In the genomic region with DNA sequence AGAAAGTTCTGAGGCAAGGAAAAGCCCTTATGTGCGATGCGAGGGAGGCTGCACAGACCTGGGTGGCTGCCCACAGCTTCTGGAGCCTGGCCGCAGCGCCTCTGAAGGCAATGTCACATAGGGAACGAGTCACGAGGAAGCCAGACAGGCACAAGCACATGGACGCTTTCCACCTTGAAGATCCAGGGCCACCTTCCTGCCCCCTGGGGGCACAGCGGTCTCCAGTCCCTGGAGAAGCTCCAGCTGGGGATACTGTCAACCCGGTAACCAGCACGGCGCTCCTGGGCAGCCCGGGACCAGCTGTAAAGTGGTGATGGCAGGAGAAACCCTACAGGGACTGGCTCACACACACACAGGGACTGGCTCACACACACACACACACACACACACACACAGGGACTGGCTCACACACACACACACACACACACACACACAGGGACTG, we compare ENCODE assay signal across 9 cellular contexts.
DNase-seq lines count a peak whose midpoint lies in the region; ATAC-seq and TF ChIP-seq lines count a peak whose summit lies in the region.
"Had no signal": no experiment of that assay in that cellular context is flagged by ENCODE, and none has a peak within 500 bp of the region (broad histone marks: within the 10 kb centered on the region; RNA-seq: fewer than 3 reads in every experiment).

No MANE protein-coding gene starts in this region.

- H3K4me1 ChIP-seq in SK-N-SH (ENCODE audit: control insufficient read depth in 1 of 2, insufficient read depth in 2 of 2, low read depth in 1 of 2, low read length in 1 of 2) (peaks cover 0 to 2% of the 10 kb centered on the region in 2 experiments; a peak in 1 of 4 replicates), right cardiac atrium (ENCODE audit: control insufficient read depth, insufficient read depth, low read length) (no peaks in the 10 kb centered on the region)

- H3K4me3 ChIP-seq in SK-N-SH (ENCODE audit: low read depth in 2 of 2, low read length in 1 of 2), result peak overlapping the region; percentile 10 to 56
- H3K4me3 ChIP-seq in right cardiac atrium (ENCODE audit: low read length), result no peak overlapping the region

- H3F3A ChIP-seq in SK-N-SH (replicated peaks; ENCODE audit: insufficient read depth), result no peaks in the 10 kb centered on the region

- H3K79me2 ChIP-seq in SK-N-SH (ENCODE audit: insufficient read depth), result no peaks in the 10 kb centered on the region

- H3K27me3 Mint-ChIP-seq in activated CD4-positive, alpha-beta memory T cell treated with anti-CD3 and anti-CD28 coated beads for 36 hours, result peaks cover 3% of the 10 kb centered on the region

- no peak overlapping the region for H3K27ac Mint-ChIP-seq in activated CD4-positive, alpha-beta memory T cell treated with anti-CD3 and anti-CD28 coated beads for 36 hours

- peak; percentile 19 for DNase-seq in COLO829 (ENCODE audit: low spot score)
- peak; percentile 34 for DNase-seq in SK-N-SH
- peak; percentile 38 to 74 (median 59) for DNase-seq in right cardiac atrium
- peak; percentile 14 for DNase-seq in putamen (ENCODE audit: low spot score)
- DNase-seq in effector CD4-positive, alpha-beta T cell, result no peak
- DNase-seq in activated CD4-positive, alpha-beta memory T cell treated with anti-CD3 and anti-CD28 coated beads for 36 hours, result no peak
- DNase-seq: activated gamma-delta T cell had no signal

- H4K20me1 ChIP-seq in SK-N-SH (ENCODE audit: insufficient read depth), result no peaks in the 10 kb centered on the region

- no peak overlapping the region for H3K27ac ChIP-seq in SK-N-SH (ENCODE audit: low read depth in 2 of 2, low read length in 1 of 2)
- no peak overlapping the region for H3K27ac ChIP-seq in right cardiac atrium (ENCODE audit: low read length)

- TF ChIP-seq EP300 in SK-N-SH (IDR thresholded peaks at IDR 0.05; ENCODE audit: borderline replicate concordance in 1 of 2, low read depth in 1 of 2, low read length in 1 of 2), result no peak

- TF ChIP-seq CTCF in SK-N-SH (IDR thresholded peaks at IDR 0.05), result no peak

- peak in 1 of 2 donors; percentile 65 for ATAC-seq in right cardiac atrium
- ATAC-seq in HG02642 (IDR thresholded peaks at IDR 0.05; ENCODE audit: poor library complexity, unreplicated experiment), result no peak
- no peak for ATAC-seq in HG03196 (IDR thresholded peaks at IDR 0.05; ENCODE audit: unreplicated experiment)

- peak overlapping the region; percentile 62 for H3K4me2 ChIP-seq in SK-N-SH

- no peak overlapping the region for H3K9ac ChIP-seq in SK-N-SH

- intact Hi-C loops in right cardiac atrium (cut with DNase I), result no loop called here
- intact Hi-C loops in activated CD4-positive, alpha-beta memory T cell treated with anti-CD3 and anti-CD28 coated beads for 36 hours (cut with micrococcal nuclease), result no loop called here

- POLR2A ChIA-PET in SK-N-SH (lab: Yijun Ruan, JAX), result no interaction called here
- POLR2A ChIA-PET in activated CD4-positive, alpha-beta memory T cell treated with anti-CD3 and anti-CD28 coated beads for 36 hours (lab: Charles Lee), result no interaction called here

- H3K4me3 Mint-ChIP-seq in activated CD4-positive, alpha-beta memory T cell treated with anti-CD3 and anti-CD28 coated beads for 36 hours, result no peak overlapping the region

- CTCF ChIA-PET in SK-N-SH (lab: Yijun Ruan, JAX), result no interaction called here
- CTCF ChIA-PET in activated CD4-positive, alpha-beta memory T cell treated with anti-CD3 and anti-CD28 coated beads for 36 hours (lab: Charles Lee), result no interaction called here

- H3K9me2 ChIP-seq in SK-N-SH, result no peaks in the 10 kb centered on the region

- peaks cover 2% of the 10 kb centered on the region for H3K9me3 Mint-ChIP-seq in activated CD4-positive, alpha-beta memory T cell treated with anti-CD3 and anti-CD28 coated beads for 36 hours

- 4% methylated on average over 5 of the region's 12 CpGs for whole genome bisulfite sequencing in SK-N-SH (ENCODE audit: low lambda C conversion rate)
- 32% methylated on average over 12 of the region's 12 CpGs for WGBS in right cardiac atrium

- TF ChIP-seq RAD21 in SK-N-SH (IDR thresholded peaks at IDR 0.05; ENCODE audit: low read length), result no peak

- no peaks in the 10 kb centered on the region for H3K36me3 Mint-ChIP-seq in activated CD4-positive, alpha-beta memory T cell treated with anti-CD3 and anti-CD28 coated beads for 36 hours

- H2AFZ ChIP-seq in SK-N-SH (ENCODE audit: low read depth), result peak overlapping the region; percentile 59; the same call in 1 of the 2 replicates

- 0 out of 2 replicates have a peak, but pooled peaks cover 6% of the 10 kb centered on the region for H3K27me3 ChIP-seq in SK-N-SH (ENCODE audit: insufficient read depth)
- no peaks in the 10 kb centered on the region for H3K27me3 ChIP-seq in right cardiac atrium (ENCODE audit: control insufficient read depth, insufficient read depth)

- no peaks in the 10 kb centered on the region for H3K4me1 Mint-ChIP-seq in activated CD4-positive, alpha-beta memory T cell treated with anti-CD3 and anti-CD28 coated beads for 36 hours (ENCODE audit: low read depth)

- H3K9me3 ChIP-seq in SK-N-SH (no peaks in the 10 kb centered on the region), right cardiac atrium (ENCODE audit: control insufficient read depth, low read length) (no peaks in the 10 kb centered on the region)

- H3K36me3 ChIP-seq in SK-N-SH (replicated peaks in 1 of 2; ENCODE audit: control insufficient read depth in 1 of 2, insufficient read depth in 2 of 2, low read length in 1 of 2), result no peaks in the 10 kb centered on the region

TF ChIP-seq in SK-N-SH, 30 proteins besides CTCF, POLR2A, EP300 and RAD21:
- TF ChIP-seq TAF1 (IDR thresholded peaks at IDR 0.05; ENCODE audit: borderline replicate concordance, low read depth, low read length), result no peak
- no peak for TF ChIP-seq RXRA (IDR thresholded peaks at IDR 0.05; ENCODE audit: borderline replicate concordance, low read depth)
- no peak for TF ChIP-seq FOXM1 (IDR thresholded peaks at IDR 0.05; ENCODE audit: low read depth)
- no peak for TF ChIP-seq SIN3A (IDR thresholded peaks at IDR 0.05; ENCODE audit: borderline replicate concordance, low read depth, low read length)
- TF ChIP-seq, protein P1, sequence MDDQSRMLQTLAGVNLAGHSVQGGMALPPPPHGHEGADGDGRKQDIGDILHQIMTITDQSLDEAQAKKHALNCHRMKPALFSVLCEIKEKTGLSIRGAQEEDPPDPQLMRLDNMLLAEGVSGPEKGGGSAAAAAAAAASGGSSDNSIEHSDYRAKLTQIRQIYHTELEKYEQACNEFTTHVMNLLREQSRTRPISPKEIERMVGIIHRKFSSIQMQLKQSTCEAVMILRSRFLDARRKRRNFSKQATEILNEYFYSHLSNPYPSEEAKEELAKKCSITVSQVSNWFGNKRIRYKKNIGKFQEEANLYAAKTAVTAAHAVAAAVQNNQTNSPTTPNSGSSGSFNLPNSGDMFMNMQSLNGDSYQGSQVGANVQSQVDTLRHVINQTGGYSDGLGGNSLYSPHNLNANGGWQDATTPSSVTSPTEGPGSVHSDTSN (IDR thresholded peaks at IDR 0.05), result no peak
- no peak for TF ChIP-seq FOSL2 (IDR thresholded peaks at IDR 0.05; ENCODE audit: borderline replicate concordance, low read depth)
- TF ChIP-seq TCF12 (IDR thresholded peaks at IDR 0.05), result no peak
- TF ChIP-seq MXI1 (IDR thresholded peaks at IDR 0.05; ENCODE audit: low read depth, low read length), result no peak
- TF ChIP-seq EZH2phosphoT487 (IDR thresholded peaks at IDR 0.05; ENCODE audit: borderline replicate concordance, low read depth), result no peak
- TF ChIP-seq, protein P2, sequence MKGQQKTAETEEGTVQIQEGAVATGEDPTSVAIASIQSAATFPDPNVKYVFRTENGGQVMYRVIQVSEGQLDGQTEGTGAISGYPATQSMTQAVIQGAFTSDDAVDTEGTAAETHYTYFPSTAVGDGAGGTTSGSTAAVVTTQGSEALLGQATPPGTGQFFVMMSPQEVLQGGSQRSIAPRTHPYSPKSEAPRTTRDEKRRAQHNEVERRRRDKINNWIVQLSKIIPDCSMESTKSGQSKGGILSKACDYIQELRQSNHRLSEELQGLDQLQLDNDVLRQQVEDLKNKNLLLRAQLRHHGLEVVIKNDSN (IDR thresholded peaks at IDR 0.05; ENCODE audit: borderline replicate concordance, low read depth), result no peak
- no peak for TF ChIP-seq FOXJ3 (CRISPR knock-in tag; IDR thresholded peaks at IDR 0.05)
- no peak for TF ChIP-seq TEAD4 (IDR thresholded peaks at IDR 0.05; ENCODE audit: borderline replicate concordance, insufficient read depth)

Comparison
In these comparisons a context has a peak if more than half of its experiments do, and no peak if none do; other contexts are left out.
1. DNase-seq: peak in COLO829 (single experiment), SK-N-SH (single experiment), right cardiac atrium (3 of 3) and putamen (single experiment); none in effector CD4-positive, alpha-beta T cell (single experiment) and activated CD4-positive, alpha-beta memory T cell treated with anti-CD3 and anti-CD28 coated beads for 36 hours (single experiment).